11 cellular contexts compared by ENCODE assay signal in the genomic region with DNA sequence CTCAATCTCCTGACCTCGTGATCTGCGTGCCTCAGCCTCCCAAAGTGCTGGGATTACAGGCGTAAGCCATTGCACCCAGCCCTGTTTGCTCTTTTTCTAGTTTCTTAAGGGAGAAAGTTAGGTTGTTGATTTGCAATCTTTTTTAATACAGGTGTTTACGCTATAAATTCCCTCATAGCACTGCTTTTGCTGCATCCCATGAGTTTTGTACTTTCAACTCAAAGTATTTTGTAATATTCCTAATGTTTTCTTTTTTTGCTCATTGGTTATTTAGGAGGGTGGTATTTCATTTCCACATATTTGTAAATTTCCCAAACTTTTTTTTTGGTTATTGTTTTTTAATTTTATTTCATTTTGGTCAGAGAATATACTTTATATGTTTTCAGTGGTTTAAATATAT.
"Had no signal": no experiment of that assay in that cellular context is flagged by ENCODE, and none has a peak within 500 bp of the region (broad histone marks: within the 10 kb centered on the region; RNA-seq: fewer than 3 reads in every experiment).

No MANE protein-coding gene starts in this region.

- H3K27ac ChIP-seq: GM23248 had no signal

- H3K36me3 ChIP-seq: HAP-1 had no signal

- H3K4me3 ChIP-seq: GM23248, GM23338, HAP-1 had no signal

- FAIRE-seq: H1, H54 had no signal

- H3K9me3 ChIP-seq: HAP-1 had no signal

- H3K9me3 Mint-ChIP-seq: GM23338, H9, HFFc6 had no signal

- H3K4me2 ChIP-seq: GM23338 had no signal

- H3K4me1 Mint-ChIP-seq: GM23338, H9 had no signal

- DNase-seq: GM23248, GOT3, H7, H9, HCEC 1CT, HFFc6 had no signal

- H3K9ac ChIP-seq: GM23248 had no signal

- H3K4me3 Mint-ChIP-seq: GM23338, H9, HFFc6 had no signal

- H3K27ac Mint-ChIP-seq: GM23338, H9, HFFc6 had no signal

- ATAC-seq: GM23338, HCT116 had no signal

- H2AFZ ChIP-seq: GM23248, GM23338 had no signal
